In the genomic region with DNA sequence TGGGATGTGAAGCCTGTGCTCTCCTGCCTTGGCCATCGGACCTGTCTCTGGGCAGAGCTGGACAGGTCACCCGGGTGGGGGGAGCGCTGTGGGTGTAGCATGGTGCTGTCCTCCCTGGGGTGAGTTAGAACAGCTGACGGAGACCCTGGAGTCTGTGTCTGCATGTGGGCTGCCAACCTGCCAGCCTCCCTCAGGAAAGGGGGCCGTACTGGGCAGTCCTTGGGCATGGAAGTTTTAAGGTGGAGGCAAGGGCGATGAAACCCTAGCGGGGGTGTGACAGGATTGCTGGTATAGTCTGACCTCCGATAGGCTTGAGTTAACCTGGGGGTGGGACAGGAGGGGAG, we compare ENCODE assay signal across 26 cellular contexts. TPM values are rescaled to one million over a fixed set of nuclear protein-coding genes. Genes with fewer than 3 reads are reported as not detected.
DNase-seq lines count a peak whose midpoint lies in the region; ATAC-seq, FAIRE-seq and TF ChIP-seq lines count a peak whose summit lies in the region.
"Had no signal": no experiment of that assay in that cellular context is flagged by ENCODE, and none has a peak within 500 bp of the region (broad histone marks: within the 10 kb centered on the region; RNA-seq: fewer than 3 reads in every experiment).

No MANE protein-coding gene starts in this region.

- peaks cover 37% of the 10 kb centered on the region for H3K4me1 Mint-ChIP-seq in activated naive CD4-positive, alpha-beta T cell treated with anti-CD3 and anti-CD28 coated beads, Interleukin-2, amount 50 U/mL, for 24 hours
- peaks cover 5% of the 10 kb centered on the region for H3K4me1 Mint-ChIP-seq in type B pancreatic cell (ENCODE audit: unreplicated experiment)

- peaks cover 62% of the 10 kb centered on the region for H3K4me1 ChIP-seq in endothelial cell of umbilical vein (ENCODE audit: control insufficient read depth, extremely low read depth, insufficient read depth, low read length)
- H3K4me1 ChIP-seq in psoas muscle, result no peaks in the 10 kb centered on the region

- H3K9me1 ChIP-seq in endothelial cell of umbilical vein (replicated peaks; ENCODE audit: control insufficient read depth, extremely low read depth, insufficient read depth, low read length), result no peaks in the 10 kb centered on the region

- peak overlapping the region; percentile 54 for H3K9ac ChIP-seq in endothelial cell of umbilical vein (replicated peaks; ENCODE audit: extremely low read depth, insufficient read depth, low read length)

- H2AFZ ChIP-seq in endothelial cell of umbilical vein (ENCODE audit: low read depth, low read length), result no peak overlapping the region

- DNase-seq in activated naive CD4-positive, alpha-beta T cell treated with anti-CD3 and anti-CD28 coated beads, Interleukin-2, amount 50 U/mL, for 16 hours, result no peak
- peak; percentile 28 for DNase-seq in endothelial cell of umbilical vein (ENCODE audit: low read depth, low spot score)
- no peak for DNase-seq in psoas muscle
- no peak for DNase-seq in type B pancreatic cell (ENCODE audit: extremely low spot score, unreplicated experiment)
- DNase-seq in NCI-H2227 treated with DMSO at 0.1 percent for 48 hours (lab: John Stamatoyannopoulos, UW), result no peak
- no peak for DNase-seq in NCI-H526 (lab: John Stamatoyannopoulos, UW)
- no peak for DNase-seq in DMS53 (lab: John Stamatoyannopoulos, UW)
- DNase-seq: activated CD4-positive, CD25-positive, alpha-beta regulatory T cell; activated T-cell treated with anti-CD3 and anti-CD28 coated beads, Interleukin-2, amount 50 U/mL, for 1 hour; amygdala; caudate nucleus; CD4-positive, alpha-beta memory T cell; foreskin keratinocyte; H9; hypothalamus; NCI-H146; NCI-H69; occipital lobe; retina; stimulated activated CD8-positive, alpha-beta memory T cell treated with anti-CD3 and anti-CD28 coated beads, Interleukin-4, amount 100 ng/mL, for 48 hours had no signal

- H3K27me3 ChIP-seq in endothelial cell of umbilical vein (ENCODE audit: control insufficient read depth in 2 of 2, insufficient read depth in 2 of 2, low read length in 2 of 2), result no peaks in the 10 kb centered on the region
- peaks cover 0 to 83% (median 35%) of the 10 kb centered on the region in 3 donors for H3K27me3 ChIP-seq in psoas muscle (ENCODE audit: insufficient read depth in 3 of 3, low read length in 2 of 3)

- peak overlapping the region; percentile 23 for H3K27ac Mint-ChIP-seq in activated naive CD4-positive, alpha-beta T cell treated with anti-CD3 and anti-CD28 coated beads, Interleukin-2, amount 50 U/mL, for 24 hours
- H3K27ac Mint-ChIP-seq in type B pancreatic cell, result no peak overlapping the region

- no peak for ATAC-seq in psoas muscle
- ATAC-seq: foreskin keratinocyte, K562 had no signal

- H3K4me2 ChIP-seq in endothelial cell of umbilical vein (ENCODE audit: insufficient read depth, low read length), result peak overlapping the region; percentile 76

- peaks cover 3% of the 10 kb centered on the region for H4K20me1 ChIP-seq in endothelial cell of umbilical vein (replicated peaks; ENCODE audit: control insufficient read depth, extremely low read depth, insufficient read depth, low read length)

- 61 to 66% (median 64%) methylated on average over 8 of the region's 8 CpGs for WGBS in psoas muscle, 3 donors

- CTCF ChIA-PET in endothelial cell of umbilical vein (lab: Charles Lee), result interaction anchor here (0.8 to 1.6 kb wide), 4 partner anchors 8 to 14 kb away, joined by 3 to 16 read pairs (median 4); no protein-coding TSS in a partner anchor

- H3K4me3 ChIP-seq in endothelial cell of umbilical vein (replicated peaks in 1 of 3; ENCODE audit: insufficient read depth in 1 of 3, low read depth in 1 of 3, low read length in 3 of 3) (peak overlapping the region; percentile 76 to 88 (median 88)), psoas muscle (peak overlapping the region; percentile 57)
- H3K4me3 ChIP-seq: K562 had no signal

- intact Hi-C loops in endothelial cell of umbilical vein (cut with micrococcal nuclease) (loop anchor here (1.0 kb wide), 1 partner anchor 8 kb away; no protein-coding TSS in a partner anchor), psoas muscle (cut with DNase I) (no loop called here)

- FAIRE-seq in endothelial cell of umbilical vein (lab: Jason Lieb, UNC), result no peak
- FAIRE-seq: K562 had no signal

- dilution Hi-C loops in endothelial cell of umbilical vein (cut with MboI; ENCODE audit: extremely low pct_ligation_motif_present, low sequenced_read_pairs), result no loop called here

- no peak overlapping the region for H3K27ac ChIP-seq in endothelial cell of umbilical vein (ENCODE audit: insufficient read depth, low read depth, low read length)
- no peak overlapping the region for H3K27ac ChIP-seq in psoas muscle
- H3K27ac ChIP-seq: 22Rv1, foreskin keratinocyte, RWPE1 had no signal

- H3K4me3 Mint-ChIP-seq in activated naive CD4-positive, alpha-beta T cell treated with anti-CD3 and anti-CD28 coated beads, Interleukin-2, amount 50 U/mL, for 24 hours, result peak overlapping the region; percentile 26
- peak overlapping the region; percentile 20 for H3K4me3 Mint-ChIP-seq in type B pancreatic cell
- H3K4me3 Mint-ChIP-seq: memory B cell had no signal

- H3K9me3 Mint-ChIP-seq in activated naive CD4-positive, alpha-beta T cell treated with anti-CD3 and anti-CD28 coated beads, Interleukin-2, amount 50 U/mL, for 24 hours, result no peaks in the 10 kb centered on the region
- no peaks in the 10 kb centered on the region for H3K9me3 Mint-ChIP-seq in type B pancreatic cell
- H3K9me3 Mint-ChIP-seq: CD4-positive, alpha-beta memory T cell; memory B cell had no signal

- peak; percentile 63 for TF ChIP-seq POLR2A in endothelial cell of umbilical vein (IDR thresholded peaks at IDR 0.05; ENCODE audit: low read depth, low read length)

- peaks cover 20% of the 10 kb centered on the region for H3K79me2 ChIP-seq in endothelial cell of umbilical vein (ENCODE audit: control insufficient read depth, insufficient read depth, low read length)

- POLR2A ChIA-PET in endothelial cell of umbilical vein (lab: Charles Lee), result interaction anchor here (1.3 kb wide), 1 partner anchor 10 kb away, joined by 4 read pairs; no protein-coding TSS in a partner anchor

- TF ChIP-seq CTCF in endothelial cell of umbilical vein (IDR thresholded peaks at IDR 0.05; ENCODE audit: extremely low read depth in 1 of 2, insufficient read depth in 1 of 2, low read depth in 1 of 2, low read length in 2 of 2) (no peak), psoas muscle (IDR thresholded peaks at IDR 0.05) (no peak), type B pancreatic cell (conservative IDR thresholded peaks at IDR 0.05) (no peak)

- H3K36me3 Mint-ChIP-seq in activated naive CD4-positive, alpha-beta T cell treated with anti-CD3 and anti-CD28 coated beads, Interleukin-2, amount 50 U/mL, for 24 hours, result no peaks in the 10 kb centered on the region
- H3K36me3 Mint-ChIP-seq in type B pancreatic cell, result no peaks in the 10 kb centered on the region
- H3K36me3 Mint-ChIP-seq: CD4-positive, alpha-beta memory T cell; memory B cell had no signal

- H3K9me3 ChIP-seq in endothelial cell of umbilical vein (replicated peaks; ENCODE audit: control insufficient read depth, insufficient read depth, low read length) (no peaks in the 10 kb centered on the region), psoas muscle (no peaks in the 10 kb centered on the region)

- H3K36me3 ChIP-seq in endothelial cell of umbilical vein (ENCODE audit: control insufficient read depth in 2 of 2, extremely low read depth in 1 of 2, insufficient read depth in 2 of 2, low read length in 2 of 2) (peaks cover 9 to 13% of the 10 kb centered on the region in 2 experiments), psoas muscle (ENCODE audit: insufficient read depth in 1 of 2, low read depth in 1 of 2) (no peaks in the 10 kb centered on the region)

- no TSS peak for BruUV-seq in endothelial cell of umbilical vein (replicated peaks; lab: Mats Ljungman, UMichigan)

- H3K27me3 Mint-ChIP-seq in activated naive CD4-positive, alpha-beta T cell treated with anti-CD3 and anti-CD28 coated beads, Interleukin-2, amount 50 U/mL, for 24 hours, result peaks cover 3% of the 10 kb centered on the region
- H3K27me3 Mint-ChIP-seq in type B pancreatic cell, result peaks cover 72% of the 10 kb centered on the region

RNA-seq across cellular contexts. Expression of gene SOX18, which starts 2.4 kb away (rescaled TPM):
- 175 and 211 TPM in 2 replicates for total RNA-seq in endothelial cell of umbilical vein
- 20.9 and 21.8 TPM in 2 replicates for polyA plus RNA-seq in endothelial cell of umbilical vein
- polyA plus RNA-seq in endothelial cell of umbilical vein (2011; cell fraction: cytosol; rRNA removed), result 10.8 and 19.2 TPM in 2 replicates
- 9.0 and 10.9 TPM in 2 replicates for polyA plus RNA-seq in endothelial cell of umbilical vein (2011; cell fraction: nucleus; rRNA removed)
- polyA plus RNA-seq in endothelial cell of umbilical vein (2012), result 23.0 and 49.2 TPM in 2 replicates
- polyA minus RNA-seq in endothelial cell of umbilical vein, result 3.7 and 6.5 TPM in 2 replicates
- 2.9 TPM for polyA minus RNA-seq in endothelial cell of umbilical vein (2011; cell fraction: cytosol; rRNA and poly(A)+ RNA removed)
- 4.4 and 13.0 TPM in 2 replicates for polyA minus RNA-seq in endothelial cell of umbilical vein (2011; cell fraction: nucleus; rRNA and poly(A)+ RNA removed)
- total RNA-seq in psoas muscle, result 10 to 100 TPM; 11.7 to 50.8 (median 30.5) TPM
- polyA plus RNA-seq in psoas muscle, result 10 to 100 TPM in 1 of 3 donors, 1 to 10 TPM in 2; 4.2 to 15.4 (median 6.5) TPM
- 0.72 and 1.2 TPM in 2 replicates for total RNA-seq in type B pancreatic cell (ENCODE audit: low replicate concordance)
- total RNA-seq: CD4-positive, alpha-beta memory T cell; epithelial cell of proximal tubule; foreskin keratinocyte had no signal
- polyA plus RNA-seq: CD4-positive, alpha-beta memory T cell had no signal

RNA-seq across cellular contexts. Expression of gene C20orf204, which starts 11.0 kb away (rescaled TPM):
- total RNA-seq in endothelial cell of umbilical vein, result 5.8 and 6.0 TPM in 2 replicates
- 2.8 and 4.5 TPM in 2 replicates for polyA plus RNA-seq in endothelial cell of umbilical vein
- 0.79 and 1.2 TPM in 2 replicates for polyA plus RNA-seq in endothelial cell of umbilical vein (2011; cell fraction: cytosol; rRNA removed)
- 2.4 and 2.8 TPM in 2 replicates for polyA plus RNA-seq in endothelial cell of umbilical vein (2011; cell fraction: nucleus; rRNA removed)
- 0.66 and 1.6 TPM in 2 replicates for polyA plus RNA-seq in endothelial cell of umbilical vein (2012)
- polyA minus RNA-seq in endothelial cell of umbilical vein, result 1.0 and 1.5 TPM in 2 replicates
- 1.7 TPM for polyA minus RNA-seq in endothelial cell of umbilical vein (2011; cell fraction: cytosol; rRNA and poly(A)+ RNA removed)
- 2.2 and 4.4 TPM in 2 replicates for polyA minus RNA-seq in endothelial cell of umbilical vein (2011; cell fraction: nucleus; rRNA and poly(A)+ RNA removed)
- under 1 TPM; 0.25 to 0.71 (median 0.55) TPM for total RNA-seq in psoas muscle
- under 1 TPM in 2 of 3 donors, not detected in 1; 0.30 to 0.64 TPM for polyA plus RNA-seq in psoas muscle
- 3.0 and 7.4 TPM in 2 replicates for total RNA-seq in type B pancreatic cell (ENCODE audit: low replicate concordance)

RNA-seq across cellular contexts. Expression of gene TCEA2, which starts 16.0 kb away (rescaled TPM):
- 65.5 and 71.3 TPM in 2 replicates for total RNA-seq in endothelial cell of umbilical vein
- 53.1 and 56.0 TPM in 2 replicates for polyA plus RNA-seq in endothelial cell of umbilical vein
- polyA plus RNA-seq in endothelial cell of umbilical vein (2011; cell fraction: cytosol; rRNA removed), result 37.0 and 47.4 TPM in 2 replicates
- 97.1 and 136 TPM in 2 replicates for polyA plus RNA-seq in endothelial cell of umbilical vein (2011; cell fraction: nucleus; rRNA removed)
- 46.9 and 80.2 TPM in 2 replicates for polyA plus RNA-seq in endothelial cell of umbilical vein (2012)
- 24.5 and 35.3 TPM in 2 replicates for polyA minus RNA-seq in endothelial cell of umbilical vein
- polyA minus RNA-seq in endothelial cell of umbilical vein (2011; cell fraction: cytosol; rRNA and poly(A)+ RNA removed), result 19.4 TPM
- polyA minus RNA-seq in endothelial cell of umbilical vein (2011; cell fraction: nucleus; rRNA and poly(A)+ RNA removed), result 15.8 and 34.4 TPM in 2 replicates
- 10 to 100 TPM; 30.2 to 43.4 (median 37.6) TPM for total RNA-seq in psoas muscle
- polyA plus RNA-seq in psoas muscle, result 10 to 100 TPM; 15.1 to 24.9 (median 15.6) TPM
- total RNA-seq in type B pancreatic cell (ENCODE audit: low replicate concordance), result 33.4 and 73.3 TPM in 2 replicates

RNA-seq across cellular contexts. Expression of gene RGS19, which starts 32.3 kb away (rescaled TPM):
- total RNA-seq in endothelial cell of umbilical vein (27.8 and 28.3 TPM in 2 replicates), psoas muscle (1 to 10 TPM; 2.0 to 3.5 (median 2.4) TPM), type B pancreatic cell (ENCODE audit: low replicate concordance) (8.4 and 9.5 TPM in 2 replicates)
- polyA plus RNA-seq in endothelial cell of umbilical vein (33.7 and 69.6 TPM in 2 replicates), psoas muscle (1 to 10 TPM; 3.7 to 5.7 (median 3.8) TPM)
- 21.3 and 30.8 TPM in 2 replicates for polyA plus RNA-seq in endothelial cell of umbilical vein (2011; cell fraction: cytosol; rRNA removed)
- polyA plus RNA-seq in endothelial cell of umbilical vein (2011; cell fraction: nucleus; rRNA removed), result 12.0 and 13.9 TPM in 2 replicates
- 24.7 and 27.7 TPM in 2 replicates for polyA plus RNA-seq in endothelial cell of umbilical vein (2012)
- 14.0 and 19.0 TPM in 2 replicates for polyA minus RNA-seq in endothelial cell of umbilical vein
- polyA minus RNA-seq in endothelial cell of umbilical vein (2011; cell fraction: cytosol; rRNA and poly(A)+ RNA removed), result 16.2 TPM
- 4.2 and 5.7 TPM in 2 replicates for polyA minus RNA-seq in endothelial cell of umbilical vein (2011; cell fraction: nucleus; rRNA and poly(A)+ RNA removed)

RNA-seq across cellular contexts. Expression of gene OPRL1, which starts 32.9 kb away (rescaled TPM):
- 1.9 and 2.2 TPM in 2 replicates for total RNA-seq in endothelial cell of umbilical vein
- 2.0 and 2.6 TPM in 2 replicates for polyA plus RNA-seq in endothelial cell of umbilical vein
- polyA plus RNA-seq in endothelial cell of umbilical vein (2011; cell fraction: cytosol; rRNA removed), result 1.3 and 1.8 TPM in 2 replicates
- 1.8 and 2.3 TPM in 2 replicates for polyA plus RNA-seq in endothelial cell of umbilical vein (2011; cell fraction: nucleus; rRNA removed)
- 2.3 and 5.2 TPM in 2 replicates for polyA plus RNA-seq in endothelial cell of umbilical vein (2012)
- 2.3 and 3.7 TPM in 2 replicates for polyA minus RNA-seq in endothelial cell of umbilical vein
- not detected for polyA minus RNA-seq in endothelial cell of umbilical vein (2011; cell fraction: cytosol; rRNA and poly(A)+ RNA removed)
- polyA minus RNA-seq in endothelial cell of umbilical vein (2011; cell fraction: nucleus; rRNA and poly(A)+ RNA removed), result 0.43 and 0.91 TPM in 2 replicates
- under 1 TPM; 0.17 to 0.94 (median 0.21) TPM for total RNA-seq in psoas muscle
- under 1 TPM; 0.03 to 0.08 (median 0.08) TPM for polyA plus RNA-seq in psoas muscle
- total RNA-seq in type B pancreatic cell (ENCODE audit: low replicate concordance), result 0.50 and 1.9 TPM in 2 replicates
